Comparison of ENCODE assay signal across 8 cellular contexts in the genomic region with DNA sequence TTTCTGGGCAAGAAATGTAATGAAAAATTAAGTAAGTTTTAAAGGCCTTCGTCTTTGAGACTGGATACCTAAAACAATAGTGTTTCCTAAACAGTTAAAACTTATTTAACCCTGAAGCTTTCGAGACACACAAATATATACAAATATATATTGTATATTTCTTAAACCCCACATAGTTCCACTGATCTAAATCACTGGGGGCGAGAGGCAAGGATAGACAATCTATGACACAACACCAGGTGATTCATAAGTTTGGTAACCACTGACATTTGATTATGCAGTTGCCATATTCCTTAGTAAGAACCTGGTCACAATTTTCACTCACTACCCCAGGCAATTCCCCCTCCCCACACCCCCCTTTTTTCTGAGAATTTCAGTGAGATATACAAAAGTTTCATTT. TPM values are rescaled to one million over a fixed set of nuclear protein-coding genes. Genes with fewer than 3 reads are reported as not detected.
DNase-seq lines count a peak whose midpoint lies in the region; ATAC-seq and TF ChIP-seq lines count a peak whose summit lies in the region.

No MANE protein-coding gene starts in this region.

- H3K4me3 ChIP-seq in WI38 (ENCODE audit: low read depth, low read length) (peak overlapping the region; percentile 83), fibroblast of the aortic adventitia (ENCODE audit: low read depth, low read length) (peak overlapping the region; percentile 84), skeletal muscle satellite cell (ENCODE audit: low read length) (peak overlapping the region; percentile 72)

- DNase-seq in activated naive CD4-positive, alpha-beta T cell treated with Interleukin-2 at 50 U/mL for 16 hours = peak; percentile 6
- no peak for DNase-seq in activated naive CD4-positive, alpha-beta T cell (lab: John Stamatoyannopoulos, UW)
- DNase-seq in fibroblast of the aortic adventitia (ENCODE audit: low read depth) (peak; percentile 51), GM20000 (ENCODE audit: low spot score) (no peak)

- H3K27me3 ChIP-seq in skeletal muscle satellite cell (ENCODE audit: control insufficient read depth, insufficient read depth, low read length) = no peaks in the 10 kb centered on the region

- H3K4me1 ChIP-seq in skeletal muscle satellite cell (ENCODE audit: control insufficient read depth, insufficient read depth, low read length) = peaks cover 22% of the 10 kb centered on the region

- H3K9ac ChIP-seq in skeletal muscle satellite cell (ENCODE audit: low read depth, low read length) = peak overlapping the region; percentile 79

- peak overlapping the region; percentile 92 for H3K4me2 ChIP-seq in skeletal muscle satellite cell (ENCODE audit: low read length)

- TF ChIP-seq CTCF in WI38 (IDR thresholded peaks at IDR 0.05; ENCODE audit: low read depth, low read length) (no peak), fibroblast of the aortic adventitia (IDR thresholded peaks at IDR 0.05; ENCODE audit: insufficient read depth, low read length) (no peak), GM20000 (IDR thresholded peaks at IDR 0.05; ENCODE audit: extremely low read depth, missing control alignments) (no peak)

- H3K9me3 ChIP-seq in skeletal muscle satellite cell (replicated peaks; ENCODE audit: low read length) = no peaks in the 10 kb centered on the region

- no peak for ATAC-seq in GM21526 (IDR thresholded peaks at IDR 0.05; ENCODE audit: low FRiP score, unreplicated experiment)
- ATAC-seq in GM18519 (IDR thresholded peaks at IDR 0.05; ENCODE audit: low FRiP score, unreplicated experiment) = no peak

- no peaks in the 10 kb centered on the region for H3K36me3 ChIP-seq in skeletal muscle satellite cell (ENCODE audit: insufficient read depth, low read length)

RNA-seq across cellular contexts. Expression of a gene that starts 55.3 kb away (rescaled TPM):
- 7.0 and 9.4 TPM in 2 replicates for total RNA-seq in fibroblast of the aortic adventitia (ENCODE audit: low replicate concordance)
- total RNA-seq in skeletal muscle satellite cell (2012; rRNA removed) = 11.4 and 11.7 TPM in 2 replicates

Comparison
In these comparisons a context has a peak if more than half of its experiments do, and no peak if none do; other contexts are left out.
1. DNase-seq: peak in activated naive CD4-positive, alpha-beta T cell treated with Interleukin-2 at 50 U/mL for 16 hours (single experiment) and fibroblast of the aortic adventitia (single experiment); none in activated naive CD4-positive, alpha-beta T cell (0 of 4) and GM20000 (single experiment).
2. Peak in every context shown above with its lines, with median percentiles within 50 percentile points of each other: H3K4me3 ChIP-seq.